Comparison of ENCODE assay signal across 10 cellular contexts in the genomic region with DNA sequence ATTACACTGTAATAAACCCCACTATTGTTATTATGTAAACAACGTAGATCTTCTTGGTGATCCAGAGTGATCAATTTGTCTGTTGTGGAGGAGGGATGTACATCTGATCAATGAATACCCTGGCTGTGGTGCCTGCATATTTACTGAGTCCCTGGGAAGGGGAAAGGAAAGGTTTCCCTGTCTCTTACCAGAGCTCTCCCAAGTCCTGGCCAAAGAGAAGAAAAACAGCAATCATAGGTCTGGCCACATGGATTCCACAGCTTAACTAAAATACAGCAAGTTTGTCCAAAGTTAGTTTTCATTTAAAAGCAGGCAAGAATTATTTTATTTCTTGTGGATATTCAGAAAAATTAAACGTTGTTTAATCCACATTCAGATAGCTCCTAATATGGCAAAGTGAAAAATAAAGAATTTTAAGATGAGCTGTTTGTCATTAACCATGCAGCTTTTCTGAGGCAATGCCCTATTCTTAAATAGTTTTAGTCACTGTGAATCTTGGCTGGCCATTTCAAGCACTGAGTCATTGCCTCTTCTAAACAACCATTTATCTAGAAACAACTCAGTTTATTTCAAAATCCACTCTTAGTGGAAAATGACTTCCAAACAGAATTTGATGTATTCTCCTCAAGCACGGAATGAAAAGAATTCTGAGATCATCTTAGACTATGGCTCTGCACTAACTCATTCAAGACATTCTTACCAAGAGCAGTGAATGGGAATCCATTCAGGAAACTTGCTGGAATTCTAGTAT.
DNase-seq lines count a peak whose midpoint lies in the region; ATAC-seq and TF ChIP-seq lines count a peak whose summit lies in the region.
"Had no signal": no experiment of that assay in that cellular context is flagged by ENCODE, and none has a peak within 500 bp of the region (broad histone marks: within the 10 kb centered on the region; RNA-seq: fewer than 3 reads in every experiment).

No MANE protein-coding gene starts in this region.

- H4K91ac ChIP-seq in trophoblast cell (ENCODE audit: low read depth, low read length) = peak overlapping the region; percentile 43

- H3K4me1 ChIP-seq in adipocyte (ENCODE audit: control insufficient read depth, insufficient read depth, low read length) = peaks cover 47% of the 10 kb centered on the region
- peaks cover 0 to 2% of the 10 kb centered on the region in 2 experiments for H3K4me1 ChIP-seq in trophoblast cell (ENCODE audit: control insufficient read depth in 1 of 2, insufficient read depth in 2 of 2, low read length in 2 of 2)

- CTCF ChIA-PET in BJ (lab: Yijun Ruan, JAX) = interaction anchor here (0.9 to 1.9 kb wide), 2 partner anchors 9 to 10 kb away, joined by 4 to 10 read pairs; no protein-coding TSS in a partner anchor

- peak; percentile 97 for DNase-seq in BJ (ENCODE audit: low read depth)
- DNase-seq in adipocyte (ENCODE audit: low read depth) = peak; percentile 95
- peak; percentile 13 for DNase-seq in globus pallidus (ENCODE audit: low spot score)
- peak; percentile 5 to 51 for DNase-seq in trophoblast cell
- no peak for DNase-seq in left colon
- no peak for DNase-seq in effector CD8-positive, alpha-beta T cell (lab: John Stamatoyannopoulos, UW)
- no peak for DNase-seq in SHP77 treated with DMSO at 0.1 percent for 48 hours (lab: John Stamatoyannopoulos, UW)
- DNase-seq in activated CD4-positive, alpha-beta T cell treated with anti-CD3 and anti-CD28 coated beads for 1 hour = no peak
- DNase-seq: activated CD4-positive, alpha-beta T cell treated with anti-CD3 and anti-CD28 coated beads for 4 hours had no signal

- H3K14ac ChIP-seq in trophoblast cell (ENCODE audit: low read length) = no peak overlapping the region

- H3K4me2 ChIP-seq in trophoblast cell (ENCODE audit: low read length) = no peak overlapping the region

- H2AFZ ChIP-seq in trophoblast cell (ENCODE audit: insufficient read depth, low read length, poor library complexity) = no peak overlapping the region

- ATAC-seq in left colon = no peak
- ATAC-seq: K562 had no signal

- H4K8ac ChIP-seq in trophoblast cell (ENCODE audit: low read depth, low read length) = no peak overlapping the region

- H3K18ac ChIP-seq in trophoblast cell (ENCODE audit: low read length) = no peak overlapping the region

- H3K9ac ChIP-seq in adipocyte (ENCODE audit: low read length) = peak overlapping the region; percentile 93
- H3K9ac ChIP-seq in trophoblast cell (ENCODE audit: low read length) = no peak overlapping the region

- no peaks in the 10 kb centered on the region for H3K79me2 ChIP-seq in trophoblast cell (ENCODE audit: control insufficient read depth, insufficient read depth, low read length, poor library complexity)

- H3K79me1 ChIP-seq in trophoblast cell (ENCODE audit: low read length) = peaks cover 2% of the 10 kb centered on the region

- H2AK5ac ChIP-seq in trophoblast cell (ENCODE audit: low read length) = no peak overlapping the region

- no peak overlapping the region for H2BK12ac ChIP-seq in trophoblast cell (ENCODE audit: low read length)

- WGBS in trophoblast cell (ENCODE audit: extremely low coverage, insufficient coverage, insufficient read length) = no CpG with 5 or more reads among the region's 3 CpGs

- peak overlapping the region; percentile 6 for H2BK5ac ChIP-seq in trophoblast cell (ENCODE audit: low read depth, low read length, poor library complexity)

- no peak overlapping the region for H4K12ac ChIP-seq in trophoblast cell (ENCODE audit: low read depth, low read length)

- H3K23ac ChIP-seq in trophoblast cell (ENCODE audit: low read length) = no peak overlapping the region

- no peaks in the 10 kb centered on the region for H3K9me3 ChIP-seq in adipocyte (ENCODE audit: control insufficient read depth, low read length)
- no peaks in the 10 kb centered on the region for H3K9me3 ChIP-seq in trophoblast cell (ENCODE audit: insufficient read depth, low read depth, low read length)

- H3K27ac ChIP-seq in trophoblast cell (ENCODE audit: low read depth, low read length) = peak overlapping the region; percentile 86

- no peak for TF ChIP-seq CTCF in BJ (IDR thresholded peaks at IDR 0.05; ENCODE audit: insufficient read depth, low read depth, low read length)

- no peak overlapping the region for H3K4me3 ChIP-seq in BJ (ENCODE audit: low read depth, low read length)
- H3K4me3 ChIP-seq in adipocyte (ENCODE audit: low read length) = peak overlapping the region; percentile 70
- no peak overlapping the region for H3K4me3 ChIP-seq in trophoblast cell (ENCODE audit: low read depth, low read length)
- H3K4me3 ChIP-seq: K562 had no signal

- H3K27me3 ChIP-seq in BJ (ENCODE audit: control insufficient read depth, insufficient read depth, low read length) = no peaks in the 10 kb centered on the region
- no peaks in the 10 kb centered on the region for H3K27me3 ChIP-seq in adipocyte (replicated peaks; ENCODE audit: control insufficient read depth, insufficient read depth, low read length)
- no peaks in the 10 kb centered on the region for H3K27me3 ChIP-seq in trophoblast cell (ENCODE audit: insufficient read depth, low read length)

- peak overlapping the region; percentile 20 for H2BK120ac ChIP-seq in trophoblast cell (ENCODE audit: insufficient read depth, low read length, poor library complexity)

- POLR2A ChIA-PET in BJ (lab: Charles Lee) = interaction anchor here (0.6 to 0.7 kb wide), 3 partner anchors 22 to 236 kb away, joined by 3 to 15 read pairs (median 3); no protein-coding TSS in a partner anchor

- no peak overlapping the region for H3K4ac ChIP-seq in trophoblast cell (ENCODE audit: low read depth, low read length)

- H3K36me3 ChIP-seq in BJ (ENCODE audit: control insufficient read depth, insufficient read depth, low read length) (no peaks in the 10 kb centered on the region), adipocyte (ENCODE audit: control insufficient read depth, insufficient read depth, low read length, severe bottlenecking) (no peaks in the 10 kb centered on the region), trophoblast cell (ENCODE audit: control insufficient read depth in 1 of 2, insufficient read depth in 2 of 2, low read length in 2 of 2) (no peaks in the 10 kb centered on the region)

- intact Hi-C loops in left colon (cut with DNase I, micrococcal nuclease) = no loop called here

Comparison
In these comparisons a context has a peak if more than half of its experiments do, and no peak if none do; other contexts are left out.
1. DNase-seq: peak in BJ (single experiment), adipocyte (single experiment), globus pallidus (single experiment) and trophoblast cell (2 of 2); none in left colon (0 of 2), effector CD8-positive, alpha-beta T cell (single experiment), SHP77 treated with DMSO at 0.1 percent for 48 hours (single experiment) and activated CD4-positive, alpha-beta T cell treated with anti-CD3 and anti-CD28 coated beads for 1 hour (single experiment).